In the genomic region with DNA sequence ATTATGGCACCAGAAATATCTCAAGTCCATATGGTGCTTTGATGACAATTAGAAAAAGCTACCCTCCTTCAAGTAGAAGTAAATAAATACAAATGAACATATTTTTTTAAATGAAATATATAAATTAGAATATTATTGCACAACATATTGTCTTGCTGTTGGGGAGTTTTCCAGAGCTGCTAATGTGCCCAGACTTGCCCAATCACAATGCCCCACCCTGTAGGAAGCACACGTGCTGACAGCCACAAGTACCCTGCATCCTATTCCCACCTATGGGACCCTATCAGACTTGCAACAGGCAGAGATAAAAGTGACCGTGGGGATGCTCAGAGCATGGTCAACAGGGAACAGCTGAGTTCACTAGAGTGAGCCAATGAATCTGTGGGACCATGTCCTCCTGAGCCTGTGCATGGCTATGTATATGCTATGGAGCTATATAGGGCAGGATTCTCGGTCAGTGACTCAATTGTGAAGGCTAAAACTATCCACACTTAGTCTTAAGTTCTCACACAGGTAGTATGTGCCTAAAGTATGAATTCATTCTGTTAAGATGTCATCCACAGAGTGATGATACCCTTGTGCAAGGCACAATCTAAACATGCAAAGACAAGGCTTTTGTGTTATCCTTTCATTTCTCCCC, we compare ENCODE assay signal across 1 cellular context.
TF ChIP-seq lines count a peak whose summit lies in the region.

No MANE protein-coding gene starts in this region.

TF ChIP-seq in HepG2, 621 proteins besides CTCF, POLR2A, EP300 and RAD21 (continued from another document):
- TF ChIP-seq, protein P1, sequence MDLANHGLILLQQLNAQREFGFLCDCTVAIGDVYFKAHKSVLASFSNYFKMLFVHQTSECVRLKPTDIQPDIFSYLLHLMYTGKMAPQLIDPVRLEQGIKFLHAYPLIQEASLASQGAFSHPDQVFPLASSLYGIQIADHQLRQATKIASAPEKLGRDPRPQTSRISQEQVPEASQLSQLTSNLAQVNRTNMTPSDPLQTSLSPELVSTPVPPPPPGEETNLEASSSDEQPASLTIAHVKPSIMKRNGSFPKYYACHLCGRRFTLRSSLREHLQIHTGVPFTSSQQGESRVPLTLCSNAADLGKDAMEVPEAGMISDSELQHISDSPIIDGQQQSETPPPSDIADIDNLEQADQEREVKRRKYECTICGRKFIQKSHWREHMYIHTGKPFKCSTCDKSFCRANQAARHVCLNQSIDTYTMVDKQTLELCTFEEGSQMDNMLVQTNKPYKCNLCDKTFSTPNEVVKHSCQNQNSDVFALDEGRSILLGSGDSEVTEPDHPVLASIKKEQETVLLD (CRISPR knock-in tag; IDR thresholded peaks at IDR 0.05; ENCODE audit: low read depth): no peak
- TF ChIP-seq ZSCAN21 (CRISPR knock-in tag; IDR thresholded peaks at IDR 0.05; ENCODE audit: borderline replicate concordance) (no peak), ZNF720 (CRISPR knock-in tag; IDR thresholded peaks at IDR 0.05) (no peak), ZNF34 (CRISPR knock-in tag; IDR thresholded peaks at IDR 0.05; ENCODE audit: borderline replicate concordance) (no peak)
TF ChIP-seq in HepG2: peak in this region for 1.
